8 cellular contexts compared by ENCODE assay signal in genomic region chr1:206766251-206766856, GRCh38. TPM values are rescaled to one million over a fixed set of nuclear protein-coding genes. Genes with fewer than 3 reads are reported as not detected.
DNase-seq lines count a peak whose midpoint lies in the region; ATAC-seq and TF ChIP-seq lines count a peak whose summit lies in the region.

No MANE protein-coding gene starts in this region.

- no peak for TF ChIP-seq CTCF in AG09319 (IDR thresholded peaks at IDR 0.05; ENCODE audit: low read depth, low read length)
- TF ChIP-seq CTCF in choroid plexus epithelial cell (conservative IDR thresholded peaks at IDR 0.05; ENCODE audit: low read depth, low read length), result no peak
- no peak for TF ChIP-seq CTCF in omental fat pad (IDR thresholded peaks at IDR 0.05)
- no peak for TF ChIP-seq CTCF in coronary artery (IDR thresholded peaks at IDR 0.05)

- ATAC-seq in GM19397 (IDR thresholded peaks at IDR 0.05; ENCODE audit: unreplicated experiment) (peak; percentile 46), HG03575 (IDR thresholded peaks at IDR 0.05; ENCODE audit: extremely low read depth, insufficient number of reproducible peaks, low FRiP score, unreplicated experiment) (peak; percentile 51), omental fat pad (ENCODE audit: low FRiP score) (peak; percentile 26)
- ATAC-seq in activated CD4-positive, CD25-positive, alpha-beta regulatory T cell treated with anti-CD3 and anti-CD28 coated beads, Interleukin-2, amount 50 U/mL, for 24 hours, result peak; percentile 67 to 73

- H3K27ac ChIP-seq in coronary artery, result peak overlapping the region in 1 of 2 donors; percentile 32

- DNase-seq in AG09319 (ENCODE audit: extremely low read depth, low read depth) (peak; percentile 19), choroid plexus epithelial cell (ENCODE audit: low read depth) (peak; percentile 83), omental fat pad (ENCODE audit: low spot score) (no peak), cerebellar nuclear complex (lab: John Stamatoyannopoulos, UW) (no peak), coronary artery (ENCODE audit: low spot score) (no peak)

- no peak overlapping the region for H3K4me3 ChIP-seq in choroid plexus epithelial cell (ENCODE audit: low read depth, low read length)
- H3K4me3 ChIP-seq in coronary artery, result no peak overlapping the region

RNA-seq across cellular contexts. Expression of gene IL19, which starts 4.2 kb away (rescaled TPM):
- total RNA-seq in omental fat pad, result under 1 TPM in 1 of 4 donors, not detected in 3; 0.60 TPM

RNA-seq across cellular contexts. Expression of gene IL10, which starts 5.9 kb away (rescaled TPM):
- total RNA-seq in omental fat pad, result 10 to 100 TPM; 10.9 to 34.4 (median 28.7) TPM

Comparison
In these comparisons a context has a peak if more than half of its experiments do, and no peak if none do; other contexts are left out.
1. DNase-seq: peak in AG09319 (single experiment) and choroid plexus epithelial cell (single experiment); none in omental fat pad (single experiment), cerebellar nuclear complex (0 of 2) and coronary artery (single experiment).
2. Peak in every context shown above with its lines, with median percentiles within 50 percentile points of each other: ATAC-seq.